ENCODE assay signal across 2 cellular contexts in genomic region chr1:166839600-166840308, GRCh38.
TF ChIP-seq lines count a peak whose summit lies in the region.

No MANE protein-coding gene starts in this region.

TF ChIP-seq in IMR-90, 13 proteins besides CTCF, POLR2A, EP300 and RAD21:
- TF ChIP-seq CEBPB (IDR thresholded peaks at IDR 0.05; ENCODE audit: low read depth, low read length) (no peak), MXI1 (IDR thresholded peaks at IDR 0.05; ENCODE audit: borderline replicate concordance, low read depth, low read length) (no peak), FOS (IDR thresholded peaks at IDR 0.05; ENCODE audit: low read depth, low read length) (no peak), RFX5 (IDR thresholded peaks at IDR 0.05; ENCODE audit: low read depth, low read length) (no peak), USF2 (IDR thresholded peaks at IDR 0.05; ENCODE audit: low read depth, low read length) (no peak), RCOR1 (IDR thresholded peaks at IDR 0.05; ENCODE audit: insufficient replicate concordance, low read length) (no peak), BHLHE40 (IDR thresholded peaks at IDR 0.05; ENCODE audit: low read depth, low read length) (no peak), CHD1 (IDR thresholded peaks at IDR 0.05; ENCODE audit: low read depth, low read length) (no peak), NFE2L2 (IDR thresholded peaks at IDR 0.05; ENCODE audit: low read depth, low read length) (no peak), ELK1 (IDR thresholded peaks at IDR 0.05; ENCODE audit: borderline replicate concordance, low read depth, low read length) (no peak), MAFK (IDR thresholded peaks at IDR 0.05; ENCODE audit: low read depth, low read length) (no peak), SMC3 (IDR thresholded peaks at IDR 0.05; ENCODE audit: low read depth, low read length) (no peak), MAZ (IDR thresholded peaks at IDR 0.05; ENCODE audit: borderline replicate concordance, low read depth, low read length) (no peak)

TF ChIP-seq in SK-N-SH, 30 proteins besides CTCF, POLR2A, EP300 and RAD21:
- TF ChIP-seq RFX5 (IDR thresholded peaks at IDR 0.05; ENCODE audit: low read length) (no peak), CHD2 (IDR thresholded peaks at IDR 0.05; ENCODE audit: low read length, partially characterized antibody) (peak; percentile 23)
